9 cellular contexts compared by ENCODE assay signal in genomic region chr6:87590989-87591388, GRCh38. TPM values are rescaled to one million over a fixed set of nuclear protein-coding genes. Genes with fewer than 3 reads are reported as not detected.
DNase-seq lines count a peak whose midpoint lies in the region; ATAC-seq and TF ChIP-seq lines count a peak whose summit lies in the region.
"Had no signal": no experiment of that assay in that cellular context is flagged by ENCODE, and none has a peak within 500 bp of the region (broad histone marks: within the 10 kb centered on the region; RNA-seq: fewer than 3 reads in every experiment).

No MANE protein-coding gene starts in this region.

- H3K4me1 ChIP-seq in DND-41 (ENCODE audit: insufficient read depth, low read length) (peaks cover 43% of the 10 kb centered on the region), PC-3 (ENCODE audit: insufficient read depth, low read length) (peaks cover 21% of the 10 kb centered on the region), endodermal cell (ENCODE audit: control insufficient read depth, insufficient read depth, low read length) (peaks cover 2% of the 10 kb centered on the region), osteoblast (ENCODE audit: insufficient read depth, low read length) (peaks cover 19% of the 10 kb centered on the region)

- peak overlapping the region; percentile 78 to 94 for H3K4me3 ChIP-seq in DND-41 (ENCODE audit: low read depth in 1 of 2, low read length in 2 of 2)
- peak overlapping the region; percentile 96 for H3K4me3 ChIP-seq in PC-3 (ENCODE audit: low read length)
- H3K4me3 ChIP-seq in endodermal cell (ENCODE audit: low read length) = peak overlapping the region; percentile 91
- H3K4me3 ChIP-seq in osteoblast (ENCODE audit: insufficient read depth, low read length) = peak overlapping the region; percentile 79

- H3K9me3 ChIP-seq in DND-41 (ENCODE audit: insufficient read depth, low read length, severe bottlenecking) = no peaks in the 10 kb centered on the region
- H3K9me3 ChIP-seq in PC-3 (ENCODE audit: low read length) = no peaks in the 10 kb centered on the region
- no peaks in the 10 kb centered on the region for H3K9me3 ChIP-seq in endodermal cell (ENCODE audit: control insufficient read depth, low read length)
- no peaks in the 10 kb centered on the region for H3K9me3 ChIP-seq in osteoblast (ENCODE audit: low read depth, low read length)

- peak overlapping the region; percentile 81 for H3K4me3 Mint-ChIP-seq in endodermal cell

- H3K36me3 ChIP-seq in DND-41 (ENCODE audit: insufficient read depth, low read length) = peaks cover 37% of the 10 kb centered on the region
- H3K36me3 ChIP-seq in PC-3 (ENCODE audit: low read depth, low read length) = peaks cover 5% of the 10 kb centered on the region; the same call in 1 of the 2 replicates
- H3K36me3 ChIP-seq in endodermal cell (ENCODE audit: control insufficient read depth, insufficient read depth, low read length) = peaks cover 32% of the 10 kb centered on the region
- H3K36me3 ChIP-seq in osteoblast (ENCODE audit: insufficient read depth, low read length) = peaks cover 5% of the 10 kb centered on the region

- BruUV-seq in PC-3 (replicated peaks; lab: Mats Ljungman, UMichigan) = no TSS peak

- peaks cover 39% of the 10 kb centered on the region for H3K4me1 Mint-ChIP-seq in endodermal cell

- H3K27me3 ChIP-seq in DND-41 (ENCODE audit: insufficient read depth, low read length, poor library complexity) (no peaks in the 10 kb centered on the region), PC-3 (ENCODE audit: low read length) (no peaks in the 10 kb centered on the region), endodermal cell (ENCODE audit: control insufficient read depth, insufficient read depth, low read length, poor library complexity, severe bottlenecking) (no peaks in the 10 kb centered on the region), osteoblast (ENCODE audit: insufficient read depth, low read length) (no peaks in the 10 kb centered on the region)

- TF ChIP-seq CTCF in DND-41 (IDR thresholded peaks at IDR 0.05; ENCODE audit: borderline replicate concordance, extremely low read depth, low read length, poor library complexity, severe bottlenecking) (no peak), PC-3 (conservative IDR thresholded peaks at IDR 0.05; ENCODE audit: low read depth, low read length) (no peak), endodermal cell (conservative IDR thresholded peaks at IDR 0.05) (no peak), osteoblast (IDR thresholded peaks at IDR 0.05; ENCODE audit: extremely low read depth, low read depth, low read length) (no peak), GM20000 (IDR thresholded peaks at IDR 0.05; ENCODE audit: extremely low read depth, missing control alignments) (no peak)

- DNase-seq in DND-41 (no peak), PC-3 (no peak), endodermal cell (no peak), osteoblast (ENCODE audit: insufficient read length, low spot score, missing footprints) (no peak), GM20000 (ENCODE audit: low spot score) (no peak), middle frontal gyrus (ENCODE audit: extremely low spot score, low spot score) (no peak)
- DNase-seq: NCI-H524 treated with DMSO at 0.1 percent for 48 hours had no signal

- POLR2A ChIA-PET in PC-3 (lab: Charles Lee; ENCODE audit: unreplicated experiment) = no interaction called here

- peaks cover 39% of the 10 kb centered on the region for H3K36me3 Mint-ChIP-seq in endodermal cell (ENCODE audit: low read depth)

- H2AFZ ChIP-seq in DND-41 (ENCODE audit: low read depth, low read length) (no peak overlapping the region), PC-3 (ENCODE audit: low read length) (no peak overlapping the region), osteoblast (ENCODE audit: low read length) (peak overlapping the region; percentile 98)

- intact Hi-C loops in PC-3 (cut with micrococcal nuclease) = loop anchor here (2.0 to 5.0 kb wide), 2 partner anchors 110 to 1276 kb away; no protein-coding TSS in a partner anchor

- CTCF ChIA-PET in PC-3 (lab: Charles Lee) = no interaction called here

- H3K27ac ChIP-seq in DND-41 (ENCODE audit: low read length) (peak overlapping the region; percentile 87), PC-3 (ENCODE audit: low read length) (no peak overlapping the region), endodermal cell (ENCODE audit: low read depth, low read length) (no peak overlapping the region), osteoblast (ENCODE audit: low read depth, low read length) (peak overlapping the region; percentile 18)

- H4K20me1 ChIP-seq in DND-41 (ENCODE audit: insufficient read depth, low read length) (peaks cover 10% of the 10 kb centered on the region; the same call in 1 of the 2 replicates), PC-3 (ENCODE audit: low read length) (no peaks in the 10 kb centered on the region), osteoblast (ENCODE audit: insufficient read depth, low read length) (peaks cover 23% of the 10 kb centered on the region)

- H3K4me2 ChIP-seq in DND-41 (ENCODE audit: insufficient read depth, low read length) (peak overlapping the region; percentile 92), PC-3 (ENCODE audit: low read length) (peak overlapping the region; percentile 94), osteoblast (ENCODE audit: insufficient read depth, low read length) (peak overlapping the region; percentile 85)

- no peak overlapping the region for H3K27ac Mint-ChIP-seq in endodermal cell

- 66 to 69% methylated on average over 4 of the region's 4 CpGs for WGBS in endodermal cell (ENCODE audit: insufficient coverage in 1 of 2, insufficient read length in 1 of 2), 2 experiments

- H3F3A ChIP-seq in PC-3 (ENCODE audit: low read length, unreplicated experiment) = no peaks in the 10 kb centered on the region

- H3K9me3 Mint-ChIP-seq in endodermal cell = peaks cover 1% of the 10 kb centered on the region

- no peaks in the 10 kb centered on the region for H3K27me3 Mint-ChIP-seq in endodermal cell (ENCODE audit: insufficient read depth)

- no peaks in the 10 kb centered on the region for H3K9me2 ChIP-seq in PC-3 (replicated peaks; ENCODE audit: low read length)

- peaks cover 82% of the 10 kb centered on the region for H3K79me2 ChIP-seq in DND-41 (ENCODE audit: insufficient read depth, low read length)
- peaks cover 75% of the 10 kb centered on the region for H3K79me2 ChIP-seq in PC-3 (ENCODE audit: low read length)
- H3K79me2 ChIP-seq in osteoblast (ENCODE audit: insufficient read depth, low read length) = peaks cover 71% of the 10 kb centered on the region

- ATAC-seq in DND-41 (ENCODE audit: insufficient read depth, low read depth) (no peak), PC-3 (no peak), GM21526 (IDR thresholded peaks at IDR 0.05; ENCODE audit: low FRiP score, unreplicated experiment) (no peak)
- ATAC-seq in activated CD4-positive, CD25-positive, alpha-beta regulatory T cell treated with anti-CD3 and anti-CD28 coated beads, Interleukin-2, amount 50 U/mL, for 24 hours = no peak

- H3K9ac ChIP-seq in DND-41 (ENCODE audit: low read depth, low read length) (peak overlapping the region; percentile 74), PC-3 (ENCODE audit: low read length) (peak overlapping the region; percentile 94), endodermal cell (ENCODE audit: extremely low read depth, low read length, poor library complexity, severe bottlenecking) (peak overlapping the region; percentile 91)

RNA-seq across cellular contexts. Expression of gene ORC3, which starts 1.1 kb away (rescaled TPM):
- total RNA-seq in PC-3 (2014; rRNA removed) = 17.0 and 25.7 TPM in 2 replicates
- total RNA-seq in endodermal cell = 10 to 100 TPM; 48.3 to 62.4 TPM
- polyA plus RNA-seq in endodermal cell (2013, experiment 1 of 2) = 48.7 TPM
- polyA plus RNA-seq in endodermal cell (2013, experiment 2 of 2) = 43.6 TPM
- total RNA-seq in osteoblast = 26.1 and 35.7 TPM in 2 replicates

RNA-seq across cellular contexts. Expression of gene RARS2, which starts 1.2 kb away (rescaled TPM):
- total RNA-seq in PC-3 (2014; rRNA removed) (12.7 and 14.8 TPM in 2 replicates), endodermal cell (10 to 100 TPM; 49.7 to 57.0 TPM), osteoblast (49.9 and 50.7 TPM in 2 replicates)
- 50.6 TPM for polyA plus RNA-seq in endodermal cell (2013, experiment 1 of 2)
- 50.1 TPM for polyA plus RNA-seq in endodermal cell (2013, experiment 2 of 2)

Comparison
In these comparisons a context has a peak if more than half of its experiments do, and no peak if none do; other contexts are left out.
1. H3K27ac ChIP-seq: peak in DND-41 (single experiment) and osteoblast (single experiment); none in PC-3 (single experiment) and endodermal cell (single experiment).
2. Peak in every context shown above with its lines, with median percentiles within 50 percentile points of each other: H3K4me2 ChIP-seq, H3K4me3 ChIP-seq and H3K9ac ChIP-seq.